Comparison of ENCODE assay signal across 23 cellular contexts in genomic region chr17:38619451-38619795, GRCh38.
"Had no signal": no experiment of that assay in that cellular context is flagged by ENCODE, and none has a peak within 500 bp of the region (broad histone marks: within the 10 kb centered on the region; RNA-seq: fewer than 3 reads in every experiment).

No MANE protein-coding gene starts in this region.

- H3K27ac ChIP-seq: adrenal gland had no signal

- H3K9me3 Mint-ChIP-seq: activated CD8-positive, alpha-beta T cell treated with anti-CD3 and anti-CD28 coated beads for 36 hours; activated naive CD8-positive, alpha-beta T cell treated with anti-CD3 and anti-CD28 coated beads, Interleukin-2, amount 10 ng/mL, durations not matched to agents 7 days and 5 days; T-helper 1 cell treated with Interleukin-12 subunit alpha and Interleukin-12 subunit beta and Interleukin-4 antibody, amounts not matched to agents 30 μg/mL and 1 μg/mL, for 36 hours had no signal

- DNase-seq: activated CD4-positive, alpha-beta T cell treated with anti-CD3 and anti-CD28 coated beads for 4 hours; activated CD8-positive, alpha-beta memory T cell treated with anti-CD3 and anti-CD28 coated beads, Interleukin-2, amount 50 U/mL, for 4 hours; activated CD8-positive, alpha-beta T cell treated with anti-CD3 and anti-CD28 coated beads for 36 hours; activated naive CD4-positive, alpha-beta T cell treated with anti-CD3 and anti-CD28 coated beads, Interleukin-2, amount 50 U/mL, for 16 hours; activated naive CD8-positive, alpha-beta T cell treated with anti-CD3 and anti-CD28 coated beads, Interleukin-2, amount 10 ng/mL, durations not matched to agents 7 days and 5 days; activated T-cell treated with anti-CD3 and anti-CD28 coated beads, Interleukin-2, amount 50 U/mL, for 1 hour; adrenal gland; anterior cingulate cortex; cerebellar nuclear complex; Kasumi-1; NCI-H1048; NCI-H146; NCI-H187 treated with DMSO at 0.1 percent for 48 hours; NCI-H2171; NCI-H2227 treated with DMSO at 0.1 percent for 48 hours; NCI-H526; NK-92 treated with Interleukin-12 subunit alpha and Interleukin-12 subunit beta, amount 100 ng/mL, for 24 hours; PC-3; SHP77 treated with DMSO at 0.1 percent for 48 hours had no signal

- H3K9me3 ChIP-seq: adrenal gland had no signal

- H3K36me3 ChIP-seq: adrenal gland had no signal

- H3K4me1 ChIP-seq: adrenal gland had no signal

- H3K4me3 Mint-ChIP-seq: activated CD8-positive, alpha-beta T cell treated with anti-CD3 and anti-CD28 coated beads for 36 hours; activated naive CD8-positive, alpha-beta T cell treated with anti-CD3 and anti-CD28 coated beads, Interleukin-2, amount 10 ng/mL, durations not matched to agents 7 days and 5 days; T-helper 1 cell treated with Interleukin-12 subunit alpha and Interleukin-12 subunit beta and Interleukin-4 antibody, amounts not matched to agents 30 μg/mL and 1 μg/mL, for 36 hours had no signal

- H3K27ac Mint-ChIP-seq: activated CD8-positive, alpha-beta T cell treated with anti-CD3 and anti-CD28 coated beads for 36 hours; activated naive CD8-positive, alpha-beta T cell treated with anti-CD3 and anti-CD28 coated beads, Interleukin-2, amount 10 ng/mL, durations not matched to agents 7 days and 5 days; T-helper 1 cell treated with Interleukin-12 subunit alpha and Interleukin-12 subunit beta and Interleukin-4 antibody, amounts not matched to agents 30 μg/mL and 1 μg/mL, for 36 hours had no signal

- FAIRE-seq: colon, RCC 7860 had no signal

- H3K36me3 Mint-ChIP-seq: activated naive CD8-positive, alpha-beta T cell treated with anti-CD3 and anti-CD28 coated beads, Interleukin-2, amount 10 ng/mL, durations not matched to agents 7 days and 5 days had no signal

- H3K4me3 ChIP-seq: adrenal gland had no signal

- H3K4me1 Mint-ChIP-seq: activated naive CD8-positive, alpha-beta T cell treated with anti-CD3 and anti-CD28 coated beads, Interleukin-2, amount 10 ng/mL, durations not matched to agents 7 days and 5 days had no signal

- ATAC-seq: activated CD4-positive, CD25-positive, alpha-beta regulatory T cell treated with anti-CD3 and anti-CD28 coated beads, Interleukin-2, amount 50 U/mL, for 24 hours; activated CD8-positive, alpha-beta T cell treated with anti-CD3 and anti-CD28 coated beads for 36 hours; PC-3 had no signal
